In genomic region chr5:39423331-39423751, GRCh38 we compare ENCODE assay signal across 11 cellular contexts. TPM values are rescaled to one million over a fixed set of nuclear protein-coding genes. Genes with fewer than 3 reads are reported as not detected.
A peak's percentile ranks its signal among the peaks of the same experiment; 100 is the strongest.
DNase-seq lines count a peak whose midpoint lies in the region; ATAC-seq and TF ChIP-seq lines count a peak whose summit lies in the region.
"Had no signal": no experiment of that assay in that cellular context is flagged by ENCODE, and none has a peak within 500 bp of the region (broad histone marks: within the 10 kb centered on the region; RNA-seq: fewer than 3 reads in every experiment).

No MANE protein-coding gene starts in this region.

- ATAC-seq in HG02798 (IDR thresholded peaks at IDR 0.05; ENCODE audit: poor library complexity, unreplicated experiment) = no peak

- H3K27me3 ChIP-seq in SJSA1 (replicated peaks) = no peaks in the 10 kb centered on the region
- H3K27me3 ChIP-seq in Karpas-422 (ENCODE audit: low read length) = no peaks in the 10 kb centered on the region

- H2AFZ ChIP-seq in Karpas-422 (ENCODE audit: low read length) = no peak overlapping the region

- peaks cover 49% of the 10 kb centered on the region for H3K36me3 ChIP-seq in SJSA1
- H3K36me3 ChIP-seq in Karpas-422 (ENCODE audit: insufficient read depth, low read length) = no peaks in the 10 kb centered on the region

- no peaks in the 10 kb centered on the region for H3K27me3 Mint-ChIP-seq in osteocyte (ENCODE audit: unreplicated experiment)

- H3K4me2 ChIP-seq in Karpas-422 (ENCODE audit: low read depth, low read length, poor library complexity, severe bottlenecking) = no peak overlapping the region

- peak overlapping the region; percentile 88 for H3K27ac Mint-ChIP-seq in osteocyte (ENCODE audit: unreplicated experiment)
- H3K27ac Mint-ChIP-seq: CD8-positive, alpha-beta memory T cell had no signal

- CTCF ChIA-PET in AG04449 (lab: Yijun Ruan, JAX) = interaction anchor here (1.0 to 7.4 kb wide), 15 partner anchors 8 to 149 kb away, joined by 3 to 111 read pairs (median 14); no protein-coding TSS in a partner anchor

- TF ChIP-seq CTCF in AG04449 (IDR thresholded peaks at IDR 0.05; ENCODE audit: insufficient read depth, low read length, missing control alignments) (no peak), foreskin fibroblast (IDR thresholded peaks at IDR 0.05; ENCODE audit: low read depth, low read length) (no peak), osteocyte (IDR thresholded peaks at IDR 0.05) (no peak)

- H3K9me3 ChIP-seq in SJSA1 (replicated peaks) (no peaks in the 10 kb centered on the region), Karpas-422 (ENCODE audit: low read length) (no peaks in the 10 kb centered on the region)

- H3K9me2 ChIP-seq in Karpas-422 (replicated peaks; ENCODE audit: insufficient read depth, low read length) = no peaks in the 10 kb centered on the region

- H3K27ac ChIP-seq in SJSA1 (peak overlapping the region; percentile 90), Karpas-422 (ENCODE audit: low read length) (no peak overlapping the region)

- no peaks in the 10 kb centered on the region for H3K79me2 ChIP-seq in Karpas-422 (ENCODE audit: low read length)

- no peaks in the 10 kb centered on the region for H3K9me3 Mint-ChIP-seq in osteocyte (ENCODE audit: unreplicated experiment)
- H3K9me3 Mint-ChIP-seq: CD8-positive, alpha-beta memory T cell had no signal

- peaks cover 14% of the 10 kb centered on the region for H3K36me3 Mint-ChIP-seq in osteocyte (ENCODE audit: unreplicated experiment)
- H3K36me3 Mint-ChIP-seq: CD8-positive, alpha-beta memory T cell had no signal

- H3K4me1 Mint-ChIP-seq in osteocyte (ENCODE audit: unreplicated experiment) = peaks cover 77% of the 10 kb centered on the region

- H3K4me3 Mint-ChIP-seq in osteocyte (ENCODE audit: unreplicated experiment) = peak overlapping the region; percentile 96

- DNase-seq in AG04449 (ENCODE audit: low read depth, low spot score) = no peak
- DNase-seq in SJSA1 (ENCODE audit: low read depth in 1 of 2, low spot score in 2 of 2) = peak in 1 of 2 experiments; percentile 60
- DNase-seq in foreskin fibroblast = no peak
- DNase-seq in osteocyte (ENCODE audit: extremely low spot score, unreplicated experiment) = no peak
- no peak for DNase-seq in Karpas-422
- no peak for DNase-seq in GOT3 (lab: John Stamatoyannopoulos, UW)
- DNase-seq in mesenteric fat pad (ENCODE audit: low spot score) = no peak
- DNase-seq: CD8-positive, alpha-beta memory T cell; central memory CD4-positive, alpha-beta T cell had no signal

- H3K4me1 ChIP-seq in SJSA1 (replicated peaks) = peaks cover 76% of the 10 kb centered on the region
- no peaks in the 10 kb centered on the region for H3K4me1 ChIP-seq in Karpas-422 (ENCODE audit: low read length)

- H4K20me1 ChIP-seq in Karpas-422 (ENCODE audit: insufficient read depth, low read depth, low read length) = no peaks in the 10 kb centered on the region

- H3K9ac ChIP-seq in Karpas-422 (ENCODE audit: low read length) = no peak overlapping the region

- POLR2A ChIA-PET in AG04449 (lab: Yijun Ruan, JAX) = interaction anchor here (0.6 to 3.9 kb wide), 20 partner anchors 9 to 158 kb away, joined by 3 to 53 read pairs (median 26); no protein-coding TSS in a partner anchor

- H3K4me3 ChIP-seq in AG04449 (ENCODE audit: low read depth, low read length) (peak overlapping the region; percentile 83), SJSA1 (peak overlapping the region; percentile 51), foreskin fibroblast (ENCODE audit: low read depth in 1 of 2, low read length in 2 of 2) (peak overlapping the region; percentile 80 to 89), Karpas-422 (ENCODE audit: low read length) (no peak overlapping the region)

RNA-seq across cellular contexts. Expression of gene DAB2, which starts 1.4 kb away (rescaled TPM):
- total RNA-seq in SJSA1 (2014; rRNA removed; shearing (Covaris generic)) = 49.9 and 65.0 TPM in 2 replicates
- total RNA-seq in osteocyte (186 and 195 TPM in 2 replicates), mesenteric fat pad (221 TPM)
- not detected in 2 replicates for total RNA-seq in Karpas-422 (2014; rRNA removed; shearing (Covaris generic); ENCODE audit: low replicate concordance)

RNA-seq across cellular contexts. Expression of gene C9, which starts 59.0 kb away (rescaled TPM):
- 0.37 TPM in 1 of 2 replicates, not detected in the other for total RNA-seq in SJSA1 (2014; rRNA removed; shearing (Covaris generic))
- total RNA-seq in osteocyte (not detected in 2 replicates), mesenteric fat pad (not detected)
- total RNA-seq in Karpas-422 (2014; rRNA removed; shearing (Covaris generic); ENCODE audit: low replicate concordance) = not detected in 2 replicates
- total RNA-seq: CD8-positive, alpha-beta memory T cell; myocyte had no signal

Comparison
In these comparisons a context has a peak if more than half of its experiments do, and no peak if none do; other contexts are left out.
1. RNA of gene DAB2, which starts 1.4 kb away (total RNA-seq): 221 TPM in mesenteric fat pad (single experiment), 186 to 195 TPM in osteocyte and 49.9 to 65.0 TPM in SJSA1; not detected in Karpas-422; every median in the first group is over 10 times any median in the second.